In the genomic region with DNA sequence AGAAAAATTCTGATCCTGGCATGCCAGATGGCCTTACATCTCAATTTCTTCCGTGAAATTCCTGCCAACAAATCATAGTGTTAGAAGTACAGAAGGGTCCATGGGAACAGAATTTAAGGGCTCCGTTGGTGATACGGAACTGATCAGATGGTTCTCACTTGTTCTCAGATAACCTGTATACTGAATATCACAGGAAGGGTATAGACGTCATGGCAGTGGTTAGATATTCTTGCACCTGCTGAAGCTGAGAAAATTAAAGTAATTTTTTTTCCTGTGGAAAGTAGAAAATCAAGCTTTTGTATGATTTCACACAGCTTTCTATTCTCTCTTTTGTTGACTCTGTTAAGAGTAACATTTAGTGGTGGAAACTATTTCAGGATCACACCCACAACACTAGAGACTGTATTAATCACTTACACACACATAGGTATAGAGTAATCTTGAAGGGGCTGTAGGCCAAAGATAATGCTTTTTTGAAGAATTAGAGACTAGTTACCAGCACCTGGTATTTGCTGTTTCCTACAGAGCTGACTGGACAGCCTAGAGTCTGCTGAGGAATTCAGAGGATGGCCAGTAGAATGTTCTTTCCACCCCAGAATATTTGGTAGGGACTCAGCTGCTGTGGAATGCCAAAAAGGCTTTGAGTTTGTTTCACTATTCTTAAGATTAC, we compare ENCODE assay signal across 12 cellular contexts. TPM values are rescaled to one million over a fixed set of nuclear protein-coding genes. Genes with fewer than 3 reads are reported as not detected.
DNase-seq lines count a peak whose midpoint lies in the region; ATAC-seq and TF ChIP-seq lines count a peak whose summit lies in the region.
"Had no signal": no experiment of that assay in that cellular context is flagged by ENCODE, and none has a peak within 500 bp of the region (broad histone marks: within the 10 kb centered on the region; RNA-seq: fewer than 3 reads in every experiment).

No MANE protein-coding gene starts in this region.

- CTCF ChIA-PET in PC-9 (lab: Charles Lee) = interaction anchor here (0.6 to 0.8 kb wide), 2 partner anchors 22 to 135 kb away, joined by 3 to 5 read pairs; no protein-coding TSS in a partner anchor

- H3K27ac ChIP-seq in tibial artery (peak overlapping the region; percentile 90 to 94), PC-9 (no peak overlapping the region)

- H4K20me1 ChIP-seq in PC-9 (ENCODE audit: insufficient read depth) = peaks cover 10% of the 10 kb centered on the region

- intact Hi-C loops in Right ventricle myocardium superior (cut with DNase I) (no loop called here), Right ventricle myocardium inferior (cut with DNase I) (no loop called here), tibial artery (cut with DNase I; ENCODE audit: low total_unique reads) (no loop called here), PC-9 (cut with micrococcal nuclease; ENCODE audit: unreplicated experiment) (no loop called here)

- H3K4me1 ChIP-seq in tibial artery (peaks cover 0 to 93% (median 56%) of the 10 kb centered on the region in 4 donors), PC-9 (replicated peaks; ENCODE audit: insufficient read depth) (peaks cover 6% of the 10 kb centered on the region)

- H3K27ac Mint-ChIP-seq in activated naive CD8-positive, alpha-beta T cell = peak overlapping the region; percentile 94
- no peak overlapping the region for H3K27ac Mint-ChIP-seq in T-helper 2 cell treated with Interferon-gamma antibody and Interleukin-4, amounts not matched to agents 5 μg/mL and 100 μg/mL, for 36 hours

- no peak for TF ChIP-seq CTCF in tibial artery (IDR thresholded peaks at IDR 0.05)
- no peak for TF ChIP-seq CTCF in PC-9 (conservative IDR thresholded peaks at IDR 0.05)

- no peaks in the 10 kb centered on the region for H3K27me3 Mint-ChIP-seq in activated naive CD8-positive, alpha-beta T cell
- no peaks in the 10 kb centered on the region for H3K27me3 Mint-ChIP-seq in T-helper 2 cell treated with Interferon-gamma antibody and Interleukin-4, amounts not matched to agents 5 μg/mL and 100 μg/mL, for 36 hours (ENCODE audit: low read depth)

- H3K36me3 Mint-ChIP-seq in activated naive CD8-positive, alpha-beta T cell = peaks cover 11% of the 10 kb centered on the region
- peaks cover 16% of the 10 kb centered on the region for H3K36me3 Mint-ChIP-seq in T-helper 2 cell treated with Interferon-gamma antibody and Interleukin-4, amounts not matched to agents 5 μg/mL and 100 μg/mL, for 36 hours (ENCODE audit: low read depth)

- no peak overlapping the region for H3K4me2 ChIP-seq in PC-9

- POLR2A ChIA-PET in PC-9 (lab: Charles Lee; ENCODE audit: unreplicated experiment) = no interaction called here

- peak overlapping the region; percentile 71 for H3K4me3 Mint-ChIP-seq in activated naive CD8-positive, alpha-beta T cell
- H3K4me3 Mint-ChIP-seq in T-helper 2 cell treated with Interferon-gamma antibody and Interleukin-4, amounts not matched to agents 5 μg/mL and 100 μg/mL, for 36 hours = no peak overlapping the region

- no TSS peak for BruUV-seq in PC-9 (replicated peaks; lab: Mats Ljungman, UMichigan)

- peaks cover 73% of the 10 kb centered on the region for H3K4me1 Mint-ChIP-seq in activated naive CD8-positive, alpha-beta T cell (ENCODE audit: low read depth)
- peaks cover 41% of the 10 kb centered on the region for H3K4me1 Mint-ChIP-seq in T-helper 2 cell treated with Interferon-gamma antibody and Interleukin-4, amounts not matched to agents 5 μg/mL and 100 μg/mL, for 36 hours (ENCODE audit: low read depth)

- no peaks in the 10 kb centered on the region for H3K9me2 ChIP-seq in PC-9 (ENCODE audit: insufficient read depth)

- H3K4me3 ChIP-seq in tibial artery (no peak overlapping the region), PC-9 (no peak overlapping the region)
- H3K4me3 ChIP-seq: heart right ventricle, mucosa of descending colon had no signal

- no peaks in the 10 kb centered on the region for H3K9me3 ChIP-seq in tibial artery
- H3K9me3 ChIP-seq in PC-9 (ENCODE audit: insufficient read depth, low read depth) = no peaks in the 10 kb centered on the region
- H3K9me3 ChIP-seq: heart right ventricle, mucosa of descending colon had no signal

- no peak overlapping the region for H2AFZ ChIP-seq in PC-9

- no peaks in the 10 kb centered on the region for H3K9me3 Mint-ChIP-seq in activated naive CD8-positive, alpha-beta T cell (ENCODE audit: low read depth)
- H3K9me3 Mint-ChIP-seq in T-helper 2 cell treated with Interferon-gamma antibody and Interleukin-4, amounts not matched to agents 5 μg/mL and 100 μg/mL, for 36 hours = no peaks in the 10 kb centered on the region

- ATAC-seq in Right ventricle myocardium superior (ENCODE audit: poor library complexity) = peak; percentile 26
- no peak for ATAC-seq in Right ventricle myocardium inferior
- ATAC-seq: mucosa of descending colon had no signal

- no peaks in the 10 kb centered on the region for H3K36me3 ChIP-seq in tibial artery
- 0 out of 2 replicates have a peak, but pooled peaks cover 6% of the 10 kb centered on the region for H3K36me3 ChIP-seq in PC-9 (ENCODE audit: low read depth)

- H3K79me2 ChIP-seq in PC-9 (ENCODE audit: low read depth) = peaks cover 92% of the 10 kb centered on the region

- H3K27me3 ChIP-seq in tibial artery (no peaks in the 10 kb centered on the region), PC-9 (ENCODE audit: insufficient read depth, low read depth) (no peaks in the 10 kb centered on the region)
- H3K27me3 ChIP-seq: heart right ventricle had no signal

- no peak for DNase-seq in Right ventricle myocardium superior
- no peak for DNase-seq in Right ventricle myocardium inferior (ENCODE audit: missing footprints)
- peak; percentile 27 for DNase-seq in islet precursor cell
- DNase-seq in tibial artery = no peak
- DNase-seq in PC-9 = no peak
- DNase-seq in NCI-H146 (lab: John Stamatoyannopoulos, UW) = no peak
- DNase-seq in T-helper 2 cell treated with Interferon-gamma antibody and Interleukin-4, amounts not matched to agents 5 μg/mL and 100 μg/mL, for 36 hours (ENCODE audit: low spot score) = no peak
- DNase-seq: heart right ventricle, mucosa of descending colon, small intestine, SW 1271 had no signal

- H3F3A ChIP-seq in PC-9 (ENCODE audit: insufficient read depth, low read depth) = no peaks in the 10 kb centered on the region; the same call in 1 of the 2 replicates

RNA-seq across cellular contexts. Expression of a gene that starts 7.5 kb away (rescaled TPM):
- 7.7 TPM for total RNA-seq in Right ventricle myocardium superior
- 7.8 TPM for total RNA-seq in Right ventricle myocardium inferior
- 6.1 and 11.4 TPM in 2 replicates for total RNA-seq in PC-9 (2021)
